8 cellular contexts compared by ENCODE assay signal in the genomic region with DNA sequence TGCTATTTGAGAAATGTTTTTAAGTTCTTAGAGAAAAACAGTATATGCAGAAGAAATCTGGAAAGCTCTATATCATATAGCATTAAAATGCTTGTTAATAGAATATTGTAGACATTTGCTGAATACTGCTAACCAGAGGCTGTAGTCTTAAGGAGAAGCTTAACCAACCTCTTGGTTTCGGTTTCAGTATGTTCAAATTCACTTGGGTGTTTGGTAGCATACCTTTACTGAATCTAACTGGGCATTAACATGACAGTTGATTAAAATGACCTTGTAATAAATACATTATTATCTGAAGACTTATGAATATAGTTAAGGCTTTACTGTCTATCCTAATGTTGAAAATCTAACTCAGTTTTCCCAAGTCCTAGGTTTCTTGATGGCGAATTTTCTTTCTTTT. TPM values are rescaled to one million over a fixed set of nuclear protein-coding genes. Genes with fewer than 3 reads are reported as not detected.
DNase-seq lines count a peak whose midpoint lies in the region; ATAC-seq and TF ChIP-seq lines count a peak whose summit lies in the region.

No MANE protein-coding gene starts in this region.

- peaks cover 7 to 72% (median 9%) of the 10 kb centered on the region in 3 donors for H3K4me1 ChIP-seq in gastroesophageal sphincter

- no peak for DNase-seq in activated CD4-positive, alpha-beta memory T cell treated with anti-CD3 and anti-CD28 coated beads, Interleukin-2, amount 10 ng/mL, durations not matched to agents 7 days and 5 days
- no peak for DNase-seq in osteocyte (ENCODE audit: extremely low spot score, unreplicated experiment)
- DNase-seq in NCI-H1694 (lab: John Stamatoyannopoulos, UW): no peak
- DNase-seq in NOMO-1 treated with dmso at 0.1 percent for 144 hours (lab: John Stamatoyannopoulos, UW; ENCODE audit: unreplicated experiment): no peak
- no peak for DNase-seq in SIG-M5 treated with dmso at 0.1 percent for 504 hours (lab: John Stamatoyannopoulos, UW; ENCODE audit: unreplicated experiment)

- POLR2A ChIA-PET in activated CD4-positive, alpha-beta memory T cell treated with anti-CD3 and anti-CD28 coated beads, Interleukin-2, amount 10 ng/mL, durations not matched to agents 7 days and 5 days (lab: Charles Lee): interaction anchor here (1.0 to 1.4 kb wide), 2 partner anchors 18 to 261 kb away, joined by 4 read pairs; a partner anchor contains a TSS

- H3K36me3 ChIP-seq in gastroesophageal sphincter: peaks cover 0 to 35% of the 10 kb centered on the region in 2 donors

- no peak overlapping the region for H3K4me3 ChIP-seq in gastroesophageal sphincter

- ATAC-seq in GM18870 (IDR thresholded peaks at IDR 0.05; ENCODE audit: unreplicated experiment) (peak; percentile 60), HG02938 (IDR thresholded peaks at IDR 0.05; ENCODE audit: unreplicated experiment) (peak; percentile 52), gastroesophageal sphincter (no peak)

- H3K27ac Mint-ChIP-seq in activated CD4-positive, alpha-beta memory T cell treated with anti-CD3 and anti-CD28 coated beads, Interleukin-2, amount 10 ng/mL, durations not matched to agents 7 days and 5 days: no peak overlapping the region
- H3K27ac Mint-ChIP-seq in osteocyte (ENCODE audit: unreplicated experiment): peak overlapping the region; percentile 62

- WGBS in gastroesophageal sphincter (ENCODE audit: low coverage in 1 of 2), 2 donors: 63 to 66% methylated on average over 2 of the region's 2 CpGs

- H3K4me1 Mint-ChIP-seq in activated CD4-positive, alpha-beta memory T cell treated with anti-CD3 and anti-CD28 coated beads, Interleukin-2, amount 10 ng/mL, durations not matched to agents 7 days and 5 days: peaks cover 61% of the 10 kb centered on the region
- H3K4me1 Mint-ChIP-seq in osteocyte (ENCODE audit: unreplicated experiment): peaks cover 45% of the 10 kb centered on the region

- CTCF ChIA-PET in activated CD4-positive, alpha-beta memory T cell treated with anti-CD3 and anti-CD28 coated beads, Interleukin-2, amount 10 ng/mL, durations not matched to agents 7 days and 5 days (lab: Charles Lee): interaction anchor here (1.5 kb wide), 1 partner anchor 31 kb away, joined by 4 read pairs; a partner anchor contains a TSS

- TF ChIP-seq POLR2A in gastroesophageal sphincter (IDR thresholded peaks at IDR 0.05): no peak

- peak overlapping the region in 2 of 4 donors; percentile 43 to 44 for H3K27ac ChIP-seq in gastroesophageal sphincter

- no peaks in the 10 kb centered on the region for H3K27me3 ChIP-seq in gastroesophageal sphincter

- no peak for TF ChIP-seq EP300 in gastroesophageal sphincter (IDR thresholded peaks at IDR 0.05)

- TF ChIP-seq CTCF in osteocyte (IDR thresholded peaks at IDR 0.05) (no peak), gastroesophageal sphincter (IDR thresholded peaks at IDR 0.05) (no peak)

- peaks cover 83% of the 10 kb centered on the region for H3K36me3 Mint-ChIP-seq in activated CD4-positive, alpha-beta memory T cell treated with anti-CD3 and anti-CD28 coated beads, Interleukin-2, amount 10 ng/mL, durations not matched to agents 7 days and 5 days (ENCODE audit: low read depth)
- peaks cover 48% of the 10 kb centered on the region for H3K36me3 Mint-ChIP-seq in osteocyte (ENCODE audit: unreplicated experiment)

- H3K9me3 ChIP-seq in gastroesophageal sphincter: no peaks in the 10 kb centered on the region

- peak overlapping the region; percentile 57 for H3K4me3 Mint-ChIP-seq in activated CD4-positive, alpha-beta memory T cell treated with anti-CD3 and anti-CD28 coated beads, Interleukin-2, amount 10 ng/mL, durations not matched to agents 7 days and 5 days
- peak overlapping the region; percentile 15 for H3K4me3 Mint-ChIP-seq in osteocyte (ENCODE audit: unreplicated experiment)

- no peaks in the 10 kb centered on the region for H3K9me3 Mint-ChIP-seq in activated CD4-positive, alpha-beta memory T cell treated with anti-CD3 and anti-CD28 coated beads, Interleukin-2, amount 10 ng/mL, durations not matched to agents 7 days and 5 days
- no peaks in the 10 kb centered on the region for H3K9me3 Mint-ChIP-seq in osteocyte (ENCODE audit: unreplicated experiment)

- H3K27me3 Mint-ChIP-seq in activated CD4-positive, alpha-beta memory T cell treated with anti-CD3 and anti-CD28 coated beads, Interleukin-2, amount 10 ng/mL, durations not matched to agents 7 days and 5 days: no peaks in the 10 kb centered on the region
- no peaks in the 10 kb centered on the region for H3K27me3 Mint-ChIP-seq in osteocyte (ENCODE audit: unreplicated experiment)

RNA-seq across cellular contexts. Expression of a gene that starts 5.4 kb away (rescaled TPM):
- 10 to 100 TPM; 74.6 to 80.0 TPM for total RNA-seq in activated CD4-positive, alpha-beta memory T cell treated with anti-CD3 and anti-CD28 coated beads, Interleukin-2, amount 10 ng/mL, durations not matched to agents 7 days and 5 days
- 56.0 and 66.6 TPM in 2 replicates for total RNA-seq in osteocyte
- total RNA-seq in gastroesophageal sphincter: 10 to 100 TPM; 32.2 to 91.7 (median 60.6) TPM

RNA-seq across cellular contexts. Expression of a gene that starts 31.1 kb away (rescaled TPM):
- total RNA-seq in activated CD4-positive, alpha-beta memory T cell treated with anti-CD3 and anti-CD28 coated beads, Interleukin-2, amount 10 ng/mL, durations not matched to agents 7 days and 5 days: 1 to 10 TPM; 1.7 TPM
- 8.8 and 9.8 TPM in 2 replicates for total RNA-seq in osteocyte
- 10 to 100 TPM in 3 of 4 donors, 1 to 10 TPM in 1; 9.3 to 13.3 (median 13.2) TPM for total RNA-seq in gastroesophageal sphincter
